33 cellular contexts compared by ENCODE assay signal in genomic region chr1:27066313-27066630, GRCh38. TPM values are rescaled to one million over a fixed set of nuclear protein-coding genes. Genes with fewer than 3 reads are reported as not detected.
"Had no signal": no experiment of that assay in that cellular context is flagged by ENCODE, and none has a peak within 500 bp of the region (broad histone marks: within the 10 kb centered on the region; RNA-seq: fewer than 3 reads in every experiment).

No MANE protein-coding gene starts in this region.

- H3K9me3 Mint-ChIP-seq: activated CD4-positive, alpha-beta memory T cell treated with anti-CD3 and anti-CD28 coated beads for 36 hours; activated CD4-positive, alpha-beta T cell treated with anti-CD3 and anti-CD28 coated beads, Interleukin-2, amount 10 ng/mL, durations not matched to agents 24 days and 14 days; activated naive CD4-positive, alpha-beta T cell treated with anti-CD3 and anti-CD28 coated beads for 36 hours; activated naive CD4-positive, alpha-beta T cell treated with anti-CD3 and anti-CD28 coated beads, Interleukin-2, amount 50 U/mL, for 24 hours; activated naive CD8-positive, alpha-beta T cell treated with anti-CD3 and anti-CD28 coated beads for 36 hours; activated naive CD8-positive, alpha-beta T cell treated with anti-CD3 and anti-CD28 coated beads, Interleukin-2, amount 50 U/mL, for 24 hours; activated T-helper 1 cell treated with anti-CD3 and anti-CD28 coated beads, Interleukin-12 subunit alpha, Interleukin-12 subunit beta, Interleukin-2, Interleukin-4 antibody, amounts not matched to agents 30 ng/mL and 10 ng/mL and 1 ng/mL, durations not matched to agents 14 hours and 24 hours and 36 hours; activated T-helper 2 cell treated with anti-CD3 and anti-CD28 coated beads, Interferon-gamma antibody, Interleukin-2, Interleukin-4, amounts not matched to agents 10 μg/mL and 5 μg/mL and 100 μg/mL, durations not matched to agents 14 hours and 24 hours and 36 hours; T-helper 2 cell treated with Interferon-gamma antibody and Interleukin-4, amounts not matched to agents 5 μg/mL and 100 μg/mL, for 36 hours had no signal

- H3K27me3 ChIP-seq: adrenal gland, body of pancreas, gastrocnemius medialis had no signal

- H3K27me3 Mint-ChIP-seq: activated CD4-positive, alpha-beta memory T cell treated with anti-CD3 and anti-CD28 coated beads for 36 hours; activated CD4-positive, alpha-beta T cell treated with anti-CD3 and anti-CD28 coated beads for 36 hours; activated naive CD4-positive, alpha-beta T cell treated with anti-CD3 and anti-CD28 coated beads, Interleukin-2, amount 50 U/mL, for 24 hours; activated naive CD8-positive, alpha-beta T cell treated with anti-CD3 and anti-CD28 coated beads for 36 hours had no signal

- H3K4me3 ChIP-seq: adrenal gland, body of pancreas, esophagus muscularis mucosa, gastrocnemius medialis had no signal

- DNase-seq: activated CD4-positive, alpha-beta memory T cell treated with anti-CD3 and anti-CD28 coated beads for 36 hours; activated CD4-positive, alpha-beta T cell treated with anti-CD3 and anti-CD28 coated beads for 36 hours; activated CD4-positive, alpha-beta T cell treated with anti-CD3 and anti-CD28 coated beads, Interleukin-2, amount 10 ng/mL, durations not matched to agents 24 days and 14 days; activated CD4-positive, CD25-positive, alpha-beta regulatory T cell; activated CD4-positive, CD25-positive, alpha-beta regulatory T cell treated with anti-CD3 and anti-CD28 coated beads, Interleukin-2, amount 50 U/mL, for 72 hours; activated CD8-positive, alpha-beta memory T cell treated with anti-CD3 and anti-CD28 coated beads, Interleukin-2, amount 10 ng/mL, durations not matched to agents 7 days and 5 days; activated CD8-positive, alpha-beta memory T cell treated with anti-CD3 and anti-CD28 coated beads, Interleukin-2, amount 50 U/mL, for 4 hours; activated CD8-positive, alpha-beta T cell treated with anti-CD3 and anti-CD28 coated beads, Interleukin-2, amount 10 ng/mL, durations not matched to agents 7 days and 5 days; activated effector memory CD4-positive, alpha-beta T cell treated with anti-CD3 and anti-CD28 coated beads, Interleukin-2, amount 50 U/mL, for 16 hours; activated naive CD4-positive, alpha-beta T cell treated with anti-CD3 and anti-CD28 coated beads for 36 hours; activated naive CD8-positive, alpha-beta T cell treated with anti-CD3 and anti-CD28 coated beads for 36 hours; activated naive CD8-positive, alpha-beta T cell treated with anti-CD3 and anti-CD28 coated beads, Interleukin-2, amount 50 U/mL, for 24 hours; activated T-cell treated with anti-CD3 and anti-CD28 coated beads, Interleukin-2, amount 50 U/mL, for 1 hour; activated T-cell treated with anti-CD3 and anti-CD28 coated beads, Interleukin-2, amount 50 U/mL, for 48 hours; adrenal gland; amygdala; aorta; body of pancreas; caudate nucleus; cortex of kidney; effector CD8-positive, alpha-beta T cell; foreskin keratinocyte; gastrocnemius medialis; hippocampal formation; T-helper 1 cell; T-helper 17 cell; T1000 had no signal

- H3K27ac ChIP-seq: adrenal gland, body of pancreas, esophagus muscularis mucosa, foreskin keratinocyte, gastrocnemius medialis had no signal

- H3K4me1 Mint-ChIP-seq: activated CD4-positive, alpha-beta T cell treated with anti-CD3 and anti-CD28 coated beads for 36 hours; activated CD4-positive, alpha-beta T cell treated with anti-CD3 and anti-CD28 coated beads, Interleukin-2, amount 10 ng/mL, durations not matched to agents 24 days and 14 days; activated CD8-positive, alpha-beta memory T cell treated with anti-CD3 and anti-CD28 coated beads, Interleukin-2, amount 10 ng/mL, durations not matched to agents 7 days and 5 days; activated naive CD4-positive, alpha-beta T cell treated with anti-CD3 and anti-CD28 coated beads, Interleukin-2, amount 50 U/mL, for 24 hours; activated naive CD8-positive, alpha-beta T cell treated with anti-CD3 and anti-CD28 coated beads for 36 hours; activated naive CD8-positive, alpha-beta T cell treated with anti-CD3 and anti-CD28 coated beads, Interleukin-2, amount 50 U/mL, for 24 hours; T-helper 17 cell had no signal

- H3K27ac Mint-ChIP-seq: activated CD4-positive, alpha-beta memory T cell treated with anti-CD3 and anti-CD28 coated beads for 36 hours; activated CD4-positive, alpha-beta T cell treated with anti-CD3 and anti-CD28 coated beads for 36 hours; activated CD4-positive, alpha-beta T cell treated with anti-CD3 and anti-CD28 coated beads, Interleukin-2, amount 10 ng/mL, durations not matched to agents 24 days and 14 days; activated CD8-positive, alpha-beta memory T cell treated with anti-CD3 and anti-CD28 coated beads, Interleukin-2, amount 10 ng/mL, durations not matched to agents 7 days and 5 days; activated CD8-positive, alpha-beta T cell treated with anti-CD3 and anti-CD28 coated beads, Interleukin-2, amount 10 ng/mL, durations not matched to agents 7 days and 5 days; activated naive CD4-positive, alpha-beta T cell treated with anti-CD3 and anti-CD28 coated beads for 36 hours; activated naive CD4-positive, alpha-beta T cell treated with anti-CD3 and anti-CD28 coated beads, Interleukin-2, amount 50 U/mL, for 24 hours; activated naive CD8-positive, alpha-beta T cell treated with anti-CD3 and anti-CD28 coated beads for 36 hours; activated naive CD8-positive, alpha-beta T cell treated with anti-CD3 and anti-CD28 coated beads, Interleukin-2, amount 50 U/mL, for 24 hours; activated T-helper 1 cell treated with anti-CD3 and anti-CD28 coated beads, Interleukin-12 subunit alpha, Interleukin-12 subunit beta, Interleukin-2, Interleukin-4 antibody, amounts not matched to agents 30 ng/mL and 10 ng/mL and 1 ng/mL, durations not matched to agents 14 hours and 24 hours and 36 hours; activated T-helper 2 cell treated with anti-CD3 and anti-CD28 coated beads, Interferon-gamma antibody, Interleukin-2, Interleukin-4, amounts not matched to agents 10 μg/mL and 5 μg/mL and 100 μg/mL, durations not matched to agents 14 hours and 24 hours and 36 hours; T-helper 17 cell; T-helper 2 cell treated with Interferon-gamma antibody and Interleukin-4, amounts not matched to agents 5 μg/mL and 100 μg/mL, for 36 hours had no signal

- ATAC-seq: activated CD4-positive, alpha-beta T cell treated with anti-CD3 and anti-CD28 coated beads for 36 hours; activated CD8-positive, alpha-beta memory T cell treated with anti-CD3 and anti-CD28 coated beads, Interleukin-2, amount 10 ng/mL, durations not matched to agents 7 days and 5 days; activated CD8-positive, alpha-beta T cell treated with anti-CD3 and anti-CD28 coated beads, Interleukin-2, amount 10 ng/mL, durations not matched to agents 7 days and 5 days; activated naive CD8-positive, alpha-beta T cell treated with anti-CD3 and anti-CD28 coated beads, Interleukin-2, amount 50 U/mL, for 24 hours; body of pancreas; foreskin keratinocyte; gastrocnemius medialis; T-helper 17 cell had no signal

- H3K9me3 ChIP-seq: adrenal gland, body of pancreas, esophagus muscularis mucosa, gastrocnemius medialis had no signal

- H3K4me1 ChIP-seq: adrenal gland, esophagus muscularis mucosa, foreskin keratinocyte, gastrocnemius medialis had no signal

- H3K4me3 Mint-ChIP-seq: activated CD4-positive, alpha-beta memory T cell treated with anti-CD3 and anti-CD28 coated beads for 36 hours; activated CD4-positive, alpha-beta T cell treated with anti-CD3 and anti-CD28 coated beads for 36 hours; activated CD4-positive, alpha-beta T cell treated with anti-CD3 and anti-CD28 coated beads, Interleukin-2, amount 10 ng/mL, durations not matched to agents 24 days and 14 days; activated CD8-positive, alpha-beta memory T cell treated with anti-CD3 and anti-CD28 coated beads, Interleukin-2, amount 10 ng/mL, durations not matched to agents 7 days and 5 days; activated CD8-positive, alpha-beta T cell treated with anti-CD3 and anti-CD28 coated beads, Interleukin-2, amount 10 ng/mL, durations not matched to agents 7 days and 5 days; activated naive CD4-positive, alpha-beta T cell treated with anti-CD3 and anti-CD28 coated beads for 36 hours; activated naive CD4-positive, alpha-beta T cell treated with anti-CD3 and anti-CD28 coated beads, Interleukin-2, amount 50 U/mL, for 24 hours; activated naive CD8-positive, alpha-beta T cell treated with anti-CD3 and anti-CD28 coated beads for 36 hours; activated naive CD8-positive, alpha-beta T cell treated with anti-CD3 and anti-CD28 coated beads, Interleukin-2, amount 50 U/mL, for 24 hours; activated T-helper 1 cell treated with anti-CD3 and anti-CD28 coated beads, Interleukin-12 subunit alpha, Interleukin-12 subunit beta, Interleukin-2, Interleukin-4 antibody, amounts not matched to agents 30 ng/mL and 10 ng/mL and 1 ng/mL, durations not matched to agents 14 hours and 24 hours and 36 hours; T-helper 17 cell; T-helper 2 cell treated with Interferon-gamma antibody and Interleukin-4, amounts not matched to agents 5 μg/mL and 100 μg/mL, for 36 hours had no signal

- H3K36me3 ChIP-seq: adrenal gland, esophagus muscularis mucosa, gastrocnemius medialis had no signal

RNA-seq across cellular contexts. Expression of gene TENT5B, which starts 53.6 kb away (rescaled TPM):
- total RNA-seq: activated CD4-positive, alpha-beta memory T cell treated with anti-CD3 and anti-CD28 coated beads for 36 hours; activated CD4-positive, alpha-beta T cell treated with anti-CD3 and anti-CD28 coated beads for 36 hours; activated CD4-positive, alpha-beta T cell treated with anti-CD3 and anti-CD28 coated beads, Interleukin-2, amount 10 ng/mL, durations not matched to agents 24 days and 14 days; activated CD8-positive, alpha-beta memory T cell treated with anti-CD3 and anti-CD28 coated beads for 36 hours; activated CD8-positive, alpha-beta memory T cell treated with anti-CD3 and anti-CD28 coated beads, Interleukin-2, amount 10 ng/mL, durations not matched to agents 7 days and 5 days; activated CD8-positive, alpha-beta T cell treated with anti-CD3 and anti-CD28 coated beads, Interleukin-2, amount 10 ng/mL, durations not matched to agents 7 days and 5 days; activated naive CD4-positive, alpha-beta T cell treated with anti-CD3 and anti-CD28 coated beads for 36 hours; activated naive CD8-positive, alpha-beta T cell treated with anti-CD3 and anti-CD28 coated beads for 36 hours; activated T-helper 1 cell treated with anti-CD3 and anti-CD28 coated beads, Interleukin-12 subunit alpha, Interleukin-12 subunit beta, Interleukin-2, Interleukin-4 antibody, amounts not matched to agents 30 ng/mL and 10 ng/mL and 1 ng/mL, durations not matched to agents 14 hours and 24 hours and 36 hours; activated T-helper 2 cell treated with anti-CD3 and anti-CD28 coated beads, Interferon-gamma antibody, Interleukin-2, Interleukin-4, amounts not matched to agents 10 μg/mL and 5 μg/mL and 100 μg/mL, durations not matched to agents 14 hours and 24 hours and 36 hours; T-helper 17 cell had no signal
